ENCODE assay signal across 23 cellular contexts in genomic region chr19:5847846-5848245, GRCh38. TPM values are rescaled to one million over a fixed set of nuclear protein-coding genes. Genes with fewer than 3 reads are reported as not detected.
"Had no signal": no experiment of that assay in that cellular context is flagged by ENCODE, and none has a peak within 500 bp of the region (broad histone marks: within the 10 kb centered on the region; RNA-seq: fewer than 3 reads in every experiment).

No MANE protein-coding gene starts in this region.

RNA-seq across cellular contexts. Expression of gene FUT3, which starts 3.4 kb away (rescaled TPM):
- total RNA-seq: activated CD4-positive, alpha-beta memory T cell treated with anti-CD3 and anti-CD28 coated beads for 36 hours; activated CD4-positive, alpha-beta T cell treated with anti-CD3 and anti-CD28 coated beads for 36 hours; activated CD4-positive, alpha-beta T cell treated with anti-CD3 and anti-CD28 coated beads, Interleukin-2, amount 10 ng/mL, durations not matched to agents 24 days and 14 days; activated CD8-positive, alpha-beta memory T cell treated with anti-CD3 and anti-CD28 coated beads for 36 hours; activated CD8-positive, alpha-beta memory T cell treated with anti-CD3 and anti-CD28 coated beads, Interleukin-2, amount 10 ng/mL, durations not matched to agents 7 days and 5 days; activated CD8-positive, alpha-beta T cell treated with anti-CD3 and anti-CD28 coated beads, Interleukin-2, amount 10 ng/mL, durations not matched to agents 7 days and 5 days; activated naive CD4-positive, alpha-beta T cell treated with anti-CD3 and anti-CD28 coated beads for 36 hours; activated naive CD8-positive, alpha-beta T cell treated with anti-CD3 and anti-CD28 coated beads for 36 hours; activated T-helper 1 cell treated with anti-CD3 and anti-CD28 coated beads, Interleukin-12 subunit alpha, Interleukin-12 subunit beta, Interleukin-2, Interleukin-4 antibody, amounts not matched to agents 30 ng/mL and 10 ng/mL and 1 ng/mL, durations not matched to agents 14 hours and 24 hours and 36 hours; activated T-helper 2 cell treated with anti-CD3 and anti-CD28 coated beads, Interferon-gamma antibody, Interleukin-2, Interleukin-4, amounts not matched to agents 10 μg/mL and 5 μg/mL and 100 μg/mL, durations not matched to agents 14 hours and 24 hours and 36 hours; aorta; chondrocyte; dermis microvascular lymphatic vessel endothelial cell; fibroblast of lung; glomerular endothelial cell had no signal
- polyA plus RNA-seq: fibroblast of lung had no signal

RNA-seq across cellular contexts. Expression of gene FUT6, which starts 8.3 kb away (rescaled TPM):
- total RNA-seq: activated CD4-positive, alpha-beta memory T cell treated with anti-CD3 and anti-CD28 coated beads for 36 hours; activated CD4-positive, alpha-beta T cell treated with anti-CD3 and anti-CD28 coated beads for 36 hours; activated CD4-positive, alpha-beta T cell treated with anti-CD3 and anti-CD28 coated beads, Interleukin-2, amount 10 ng/mL, durations not matched to agents 24 days and 14 days; activated CD8-positive, alpha-beta memory T cell treated with anti-CD3 and anti-CD28 coated beads for 36 hours; activated CD8-positive, alpha-beta memory T cell treated with anti-CD3 and anti-CD28 coated beads, Interleukin-2, amount 10 ng/mL, durations not matched to agents 7 days and 5 days; activated naive CD4-positive, alpha-beta T cell treated with anti-CD3 and anti-CD28 coated beads for 36 hours; activated naive CD8-positive, alpha-beta T cell treated with anti-CD3 and anti-CD28 coated beads for 36 hours; activated T-helper 1 cell treated with anti-CD3 and anti-CD28 coated beads, Interleukin-12 subunit alpha, Interleukin-12 subunit beta, Interleukin-2, Interleukin-4 antibody, amounts not matched to agents 30 ng/mL and 10 ng/mL and 1 ng/mL, durations not matched to agents 14 hours and 24 hours and 36 hours; activated T-helper 2 cell treated with anti-CD3 and anti-CD28 coated beads, Interferon-gamma antibody, Interleukin-2, Interleukin-4, amounts not matched to agents 10 μg/mL and 5 μg/mL and 100 μg/mL, durations not matched to agents 14 hours and 24 hours and 36 hours; adrenal gland; aorta; chondrocyte; dermis microvascular lymphatic vessel endothelial cell; endodermal cell; epithelial cell of proximal tubule; fibroblast of lung; fibroblast of villous mesenchyme; glomerular endothelial cell; T-helper 17 cell had no signal
- polyA plus RNA-seq: fibroblast of lung had no signal

RNA-seq across cellular contexts. Expression of gene FUT5, which starts 22.5 kb away (rescaled TPM):
- total RNA-seq: activated CD4-positive, alpha-beta T cell treated with anti-CD3 and anti-CD28 coated beads, Interleukin-2, amount 10 ng/mL, durations not matched to agents 24 days and 14 days; activated CD8-positive, alpha-beta memory T cell treated with anti-CD3 and anti-CD28 coated beads for 36 hours; activated CD8-positive, alpha-beta memory T cell treated with anti-CD3 and anti-CD28 coated beads, Interleukin-2, amount 10 ng/mL, durations not matched to agents 7 days and 5 days; activated CD8-positive, alpha-beta T cell treated with anti-CD3 and anti-CD28 coated beads, Interleukin-2, amount 10 ng/mL, durations not matched to agents 7 days and 5 days; activated naive CD8-positive, alpha-beta T cell treated with anti-CD3 and anti-CD28 coated beads for 36 hours; activated T-helper 1 cell treated with anti-CD3 and anti-CD28 coated beads, Interleukin-12 subunit alpha, Interleukin-12 subunit beta, Interleukin-2, Interleukin-4 antibody, amounts not matched to agents 30 ng/mL and 10 ng/mL and 1 ng/mL, durations not matched to agents 14 hours and 24 hours and 36 hours; activated T-helper 2 cell treated with anti-CD3 and anti-CD28 coated beads, Interferon-gamma antibody, Interleukin-2, Interleukin-4, amounts not matched to agents 10 μg/mL and 5 μg/mL and 100 μg/mL, durations not matched to agents 14 hours and 24 hours and 36 hours; adrenal gland; aorta; body of pancreas; chondrocyte; dermis microvascular lymphatic vessel endothelial cell; epithelial cell of proximal tubule; esophagus muscularis mucosa; fibroblast of lung; fibroblast of villous mesenchyme; gastroesophageal sphincter; glomerular endothelial cell had no signal
- polyA plus RNA-seq: adrenal gland, aorta, fibroblast of lung had no signal

RNA-seq across cellular contexts. Expression of gene NRTN, which starts 43.0 kb away (rescaled TPM):
- total RNA-seq: activated CD8-positive, alpha-beta memory T cell treated with anti-CD3 and anti-CD28 coated beads, Interleukin-2, amount 10 ng/mL, durations not matched to agents 7 days and 5 days; activated CD8-positive, alpha-beta T cell treated with anti-CD3 and anti-CD28 coated beads, Interleukin-2, amount 10 ng/mL, durations not matched to agents 7 days and 5 days; aorta; fibroblast of villous mesenchyme; glomerular endothelial cell had no signal
